In genomic region chr6:50264995-50265571, GRCh38 we compare ENCODE assay signal across 12 cellular contexts.
DNase-seq lines count a peak whose midpoint lies in the region; ATAC-seq and TF ChIP-seq lines count a peak whose summit lies in the region.
"Had no signal": no experiment of that assay in that cellular context is flagged by ENCODE, and none has a peak within 500 bp of the region (broad histone marks: within the 10 kb centered on the region; RNA-seq: fewer than 3 reads in every experiment).

No MANE protein-coding gene starts in this region.

- H3K27me3 Mint-ChIP-seq in Caco-2 (ENCODE audit: insufficient read depth, unreplicated experiment), result peaks cover 7% of the 10 kb centered on the region

- no peaks in the 10 kb centered on the region for H3K9me3 ChIP-seq in Caco-2

- POLR2A ChIA-PET in Caco-2 (lab: Charles Lee), result no interaction called here

- H3K4me1 ChIP-seq in Caco-2, result no peaks in the 10 kb centered on the region
- H3K4me1 ChIP-seq: tibial nerve had no signal

- TF ChIP-seq CTCF in Caco-2 (IDR thresholded peaks at IDR 0.05; ENCODE audit: insufficient read depth in 1 of 2, low read depth in 1 of 2, low read length in 1 of 2, severe bottlenecking in 1 of 2, unreplicated experiment in 1 of 2), result peak; percentile 50 to 54

- H3K36me3 Mint-ChIP-seq in Caco-2 (ENCODE audit: insufficient read depth, unreplicated experiment), result no peaks in the 10 kb centered on the region

- ATAC-seq in HG03354 (IDR thresholded peaks at IDR 0.05; ENCODE audit: poor library complexity, severe bottlenecking, unreplicated experiment) (no peak), HG02973 (IDR thresholded peaks at IDR 0.05; ENCODE audit: unreplicated experiment) (no peak), GM19397 (IDR thresholded peaks at IDR 0.05; ENCODE audit: unreplicated experiment) (no peak)

- no TSS peak for BruUV-seq in Caco-2 (replicated peaks; lab: Mats Ljungman, UMichigan)

- intact Hi-C loops in Caco-2 (cut with micrococcal nuclease; ENCODE audit: unreplicated experiment), result loop anchor here (1.0 kb wide), 1 partner anchor 337 kb away; no protein-coding TSS in a partner anchor

- no peak overlapping the region for H3K4me3 Mint-ChIP-seq in Caco-2 (ENCODE audit: unreplicated experiment)

- no peaks in the 10 kb centered on the region for H3K27me3 ChIP-seq in Caco-2 (replicated peaks; ENCODE audit: control insufficient read depth, insufficient read depth, low read length)
- no peaks in the 10 kb centered on the region for H3K27me3 ChIP-seq in H7 (ENCODE audit: control insufficient read depth, insufficient read depth, low read length)
- H3K27me3 ChIP-seq: tibial nerve had no signal

- H3K36me3 ChIP-seq in Caco-2 (ENCODE audit: control insufficient read depth, insufficient read depth, low read length) (no peaks in the 10 kb centered on the region), H7 (replicated peaks; ENCODE audit: control insufficient read depth, insufficient read depth, low read length) (no peaks in the 10 kb centered on the region)
- H3K36me3 ChIP-seq: tibial nerve had no signal

- H3K9me3 Mint-ChIP-seq in Caco-2 (ENCODE audit: unreplicated experiment), result no peaks in the 10 kb centered on the region

- peak in 1 of 2 experiments; percentile 13 for DNase-seq in Caco-2
- DNase-seq in H7, result peak; percentile 31
- DNase-seq in SK-N-DZ (ENCODE audit: low spot score), result peak; percentile 59
- DNase-seq in left kidney (ENCODE audit: low read depth, low spot score), result peak; percentile 36
- DNase-seq in NCI-H1105 treated with DMSO at 0.1 percent for 48 hours (lab: John Stamatoyannopoulos, UW), result no peak
- DNase-seq: activated CD4-positive, alpha-beta T cell treated with anti-CD3 and anti-CD28 coated beads for 4 hours; EL; NCI-H446 treated with DMSO at 0.1 percent for 48 hours had no signal

- CTCF ChIA-PET in Caco-2 (lab: Charles Lee), result interaction anchor here (0.8 to 1.0 kb wide), 3 partner anchors 72 to 336 kb away, joined by 3 read pairs; no protein-coding TSS in a partner anchor

- H3K27ac Mint-ChIP-seq in Caco-2 (ENCODE audit: unreplicated experiment), result no peak overlapping the region

- no peaks in the 10 kb centered on the region for H3K4me1 Mint-ChIP-seq in Caco-2 (ENCODE audit: low read depth, unreplicated experiment)

- no peak overlapping the region for H3K4me3 ChIP-seq in Caco-2 (ENCODE audit: low read depth, low read length)
- H3K4me3 ChIP-seq in H7 (ENCODE audit: insufficient read depth, low read depth, low read length), result no peak overlapping the region
- H3K4me3 ChIP-seq: tibial nerve had no signal
